Comparison of ENCODE assay signal across 17 cellular contexts in the genomic region with DNA sequence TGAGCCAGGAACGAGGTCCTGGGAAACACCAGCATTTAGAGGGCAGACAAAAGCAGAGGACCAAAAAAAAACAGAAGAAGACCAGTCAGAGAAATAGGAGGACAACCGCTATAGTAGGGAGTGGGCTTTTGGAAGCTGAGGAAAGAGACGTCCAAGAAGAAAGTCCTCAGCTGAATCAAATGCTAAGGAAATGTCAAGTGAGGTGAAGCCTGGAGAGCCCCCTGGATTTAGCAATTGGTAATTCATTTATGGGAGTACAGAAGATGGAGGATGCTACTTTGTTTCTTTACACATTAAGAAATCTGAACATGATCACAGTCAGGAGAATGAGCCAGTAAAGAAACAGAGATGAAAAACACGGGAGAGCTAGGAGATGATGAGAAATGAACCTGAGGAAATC.
"Had no signal": no experiment of that assay in that cellular context is flagged by ENCODE, and none has a peak within 500 bp of the region (broad histone marks: within the 10 kb centered on the region; RNA-seq: fewer than 3 reads in every experiment).

No MANE protein-coding gene starts in this region.

- H3K27ac Mint-ChIP-seq: activated CD4-positive, alpha-beta T cell treated with anti-CD3 and anti-CD28 coated beads for 36 hours; activated CD8-positive, alpha-beta T cell treated with anti-CD3 and anti-CD28 coated beads, Interleukin-2, amount 10 ng/mL, durations not matched to agents 7 days and 5 days; nephron progenitor cell; stimulated activated naive CD8-positive, alpha-beta T cell treated with anti-CD3 and anti-CD28 coated beads, Interleukin-15, amount 100 ng/mL, for 72 hours had no signal

- H3K36me3 ChIP-seq: cardiac muscle cell, colonic mucosa, thoracic aorta had no signal

- H3K9me3 ChIP-seq: ascending aorta, colonic mucosa, thoracic aorta had no signal

- DNase-seq: activated CD4-positive, alpha-beta T cell treated with anti-CD3 and anti-CD28 coated beads for 36 hours; activated CD8-positive, alpha-beta memory T cell treated with anti-CD3 and anti-CD28 coated beads, Interleukin-2, amount 50 U/mL, for 48 hours; activated CD8-positive, alpha-beta T cell treated with anti-CD3 and anti-CD28 coated beads, Interleukin-2, amount 10 ng/mL, durations not matched to agents 7 days and 5 days; activated naive CD4-positive, alpha-beta T cell; colonic mucosa; effector CD8-positive, alpha-beta T cell; hippocampal formation; left ventricle myocardium superior; mesenchymal stem cell; nephron progenitor cell; stimulated activated CD4-positive, alpha-beta T cell treated with anti-CD3 and anti-CD28 coated beads, Interleukin-4, amount 100 ng/mL, for 24 hours; stimulated activated naive CD8-positive, alpha-beta T cell treated with anti-CD3 and anti-CD28 coated beads, Interleukin-15, amount 100 ng/mL, for 72 hours had no signal

- ATAC-seq: activated CD4-positive, alpha-beta T cell treated with anti-CD3 and anti-CD28 coated beads for 36 hours; activated CD8-positive, alpha-beta T cell treated with anti-CD3 and anti-CD28 coated beads, Interleukin-2, amount 10 ng/mL, durations not matched to agents 7 days and 5 days; left ventricle myocardium superior; stimulated activated naive CD8-positive, alpha-beta T cell treated with anti-CD3 and anti-CD28 coated beads, Interleukin-15, amount 100 ng/mL, for 72 hours had no signal

- H3K27me3 ChIP-seq: ascending aorta, cardiac muscle cell, colonic mucosa had no signal

- H3K4me1 Mint-ChIP-seq: activated CD4-positive, alpha-beta T cell treated with anti-CD3 and anti-CD28 coated beads for 36 hours; nephron progenitor cell; stimulated activated naive CD8-positive, alpha-beta T cell treated with anti-CD3 and anti-CD28 coated beads, Interleukin-15, amount 100 ng/mL, for 72 hours had no signal

- H3K27me3 Mint-ChIP-seq: activated CD4-positive, alpha-beta T cell treated with anti-CD3 and anti-CD28 coated beads for 36 hours had no signal

- H3K4me3 ChIP-seq: ascending aorta, cardiac muscle cell, colonic mucosa, thoracic aorta had no signal

- H3K4me3 Mint-ChIP-seq: activated CD4-positive, alpha-beta T cell treated with anti-CD3 and anti-CD28 coated beads for 36 hours; activated CD8-positive, alpha-beta T cell treated with anti-CD3 and anti-CD28 coated beads, Interleukin-2, amount 10 ng/mL, durations not matched to agents 7 days and 5 days; nephron progenitor cell; stimulated activated naive CD8-positive, alpha-beta T cell treated with anti-CD3 and anti-CD28 coated beads, Interleukin-15, amount 100 ng/mL, for 72 hours had no signal

- H3K9me3 Mint-ChIP-seq: nephron progenitor cell; stimulated activated naive CD8-positive, alpha-beta T cell treated with anti-CD3 and anti-CD28 coated beads, Interleukin-15, amount 100 ng/mL, for 72 hours had no signal

- H3K4me1 ChIP-seq: ascending aorta, colonic mucosa had no signal

- H3K27ac ChIP-seq: ascending aorta, cardiac muscle cell, colonic mucosa, epithelial cell of prostate, thoracic aorta, VCaP had no signal
